18 cellular contexts compared by ENCODE assay signal in genomic region chr17:67283727-67284516, GRCh38. TPM values are rescaled to one million over a fixed set of nuclear protein-coding genes. Genes with fewer than 3 reads are reported as not detected.
DNase-seq lines count a peak whose midpoint lies in the region; ATAC-seq and TF ChIP-seq lines count a peak whose summit lies in the region.
"Had no signal": no experiment of that assay in that cellular context is flagged by ENCODE, and none has a peak within 500 bp of the region (broad histone marks: within the 10 kb centered on the region; RNA-seq: fewer than 3 reads in every experiment).

No MANE protein-coding gene starts in this region.

- no peak for TF ChIP-seq CTCF in HFFc6 (IDR thresholded peaks at IDR 0.05)
- TF ChIP-seq CTCF in RWPE1 (conservative IDR thresholded peaks at IDR 0.05; ENCODE audit: low read depth): no peak

- H3K27ac ChIP-seq in RWPE1: no peak overlapping the region; the same call in 1 of the 2 replicates
- H3K27ac ChIP-seq: GM23248 had no signal

- H3K36me3 Mint-ChIP-seq in HFFc6 (ENCODE audit: low read depth): no peaks in the 10 kb centered on the region
- no peaks in the 10 kb centered on the region for H3K36me3 Mint-ChIP-seq in dendritic cell treated with granulocyte-macrophage colony-stimulating factor and Interleukin-4, amounts not matched to agents 40 ng/mL and 50 ng/mL, for 4 days (ENCODE audit: low read depth)
- H3K36me3 Mint-ChIP-seq: CD4-positive, CD25-positive, alpha-beta regulatory T cell; CD8-positive, alpha-beta T cell had no signal

- intact Hi-C loops in dendritic cell treated with granulocyte-macrophage colony-stimulating factor and Interleukin-4, amounts not matched to agents 40 ng/mL and 50 ng/mL, for 4 days (cut with micrococcal nuclease): no loop called here

- peak overlapping the region; percentile 29; the same call in 1 of the 2 replicates for H3K4me3 Mint-ChIP-seq in HFFc6
- no peak overlapping the region for H3K4me3 Mint-ChIP-seq in dendritic cell treated with granulocyte-macrophage colony-stimulating factor and Interleukin-4, amounts not matched to agents 40 ng/mL and 50 ng/mL, for 4 days
- H3K4me3 Mint-ChIP-seq: CD4-positive, CD25-positive, alpha-beta regulatory T cell; CD8-positive, alpha-beta T cell had no signal

- peaks cover 3% of the 10 kb centered on the region for H3K27me3 Mint-ChIP-seq in HFFc6 (ENCODE audit: insufficient read depth)
- no peaks in the 10 kb centered on the region for H3K27me3 Mint-ChIP-seq in dendritic cell treated with granulocyte-macrophage colony-stimulating factor and Interleukin-4, amounts not matched to agents 40 ng/mL and 50 ng/mL, for 4 days

- H3K4me1 Mint-ChIP-seq in HFFc6 (ENCODE audit: low read depth): peaks cover 13% of the 10 kb centered on the region; the same call in 1 of the 2 replicates
- peaks cover 21% of the 10 kb centered on the region for H3K4me1 Mint-ChIP-seq in dendritic cell treated with granulocyte-macrophage colony-stimulating factor and Interleukin-4, amounts not matched to agents 40 ng/mL and 50 ng/mL, for 4 days (ENCODE audit: low read depth)
- H3K4me1 Mint-ChIP-seq: CD4-positive, CD25-positive, alpha-beta regulatory T cell had no signal

- no peak overlapping the region for H3K27ac Mint-ChIP-seq in HFFc6
- H3K27ac Mint-ChIP-seq in dendritic cell treated with granulocyte-macrophage colony-stimulating factor and Interleukin-4, amounts not matched to agents 40 ng/mL and 50 ng/mL, for 4 days: peak overlapping the region; percentile 31
- H3K27ac Mint-ChIP-seq: CD4-positive, CD25-positive, alpha-beta regulatory T cell; CD8-positive, alpha-beta T cell had no signal

- POLR2A ChIA-PET in RWPE1 (lab: Yijun Ruan, JAX; ENCODE audit: low non-redundant PET): no interaction called here

- DNase-seq in HFFc6: no peak
- peak; percentile 44 for DNase-seq in MV-4-11 (lab: John Stamatoyannopoulos, UW)
- no peak for DNase-seq in D341Med (ENCODE audit: low spot score)
- no peak for DNase-seq in RWPE1 (ENCODE audit: low spot score)
- DNase-seq: C1 segment of cervical spinal cord; Caco-2; CD4-positive, CD25-positive, alpha-beta regulatory T cell; CD8-positive, alpha-beta T cell; DMS 273 treated with DMSO at 0.1 percent for 48 hours; DMS79; EL; GDM1; GM23248; H7; HCEC 1CT had no signal

- no peak for ATAC-seq in HG02981 (IDR thresholded peaks at IDR 0.05; ENCODE audit: unreplicated experiment)
- ATAC-seq: CD8-positive, alpha-beta T cell; GM12878 had no signal

- H3K9me3 Mint-ChIP-seq in HFFc6: no peaks in the 10 kb centered on the region
- H3K9me3 Mint-ChIP-seq in dendritic cell treated with granulocyte-macrophage colony-stimulating factor and Interleukin-4, amounts not matched to agents 40 ng/mL and 50 ng/mL, for 4 days: no peaks in the 10 kb centered on the region
- H3K9me3 Mint-ChIP-seq: CD4-positive, CD25-positive, alpha-beta regulatory T cell; CD8-positive, alpha-beta T cell had no signal

- CTCF ChIA-PET in RWPE1 (lab: Yijun Ruan, JAX): interaction anchor here (0.6 to 0.7 kb wide), 2 partner anchors 26 to 38 kb away, joined by 4 to 6 read pairs; no protein-coding TSS in a partner anchor

RNA-seq across cellular contexts. Expression of gene HELZ, which starts 38.9 kb away (rescaled TPM):
- 10 to 100 TPM; 36.0 to 46.2 (median 38.4) TPM for total RNA-seq in HFFc6 (2021; fragmentation: NEBNext Ultra II Directional; extraction: Animal tissue kit (Norgen Biotek cat#: 25700))
